1 cellular context compared by ENCODE assay signal in genomic region chr6:43488667-43489276, GRCh38.
TF ChIP-seq lines count a peak whose summit lies in the region.

No MANE protein-coding gene starts in this region.

TF ChIP-seq in HepG2, 621 proteins besides CTCF, POLR2A, EP300 and RAD21 (continued from another document and continues in another):
- TF ChIP-seq, protein P1, sequence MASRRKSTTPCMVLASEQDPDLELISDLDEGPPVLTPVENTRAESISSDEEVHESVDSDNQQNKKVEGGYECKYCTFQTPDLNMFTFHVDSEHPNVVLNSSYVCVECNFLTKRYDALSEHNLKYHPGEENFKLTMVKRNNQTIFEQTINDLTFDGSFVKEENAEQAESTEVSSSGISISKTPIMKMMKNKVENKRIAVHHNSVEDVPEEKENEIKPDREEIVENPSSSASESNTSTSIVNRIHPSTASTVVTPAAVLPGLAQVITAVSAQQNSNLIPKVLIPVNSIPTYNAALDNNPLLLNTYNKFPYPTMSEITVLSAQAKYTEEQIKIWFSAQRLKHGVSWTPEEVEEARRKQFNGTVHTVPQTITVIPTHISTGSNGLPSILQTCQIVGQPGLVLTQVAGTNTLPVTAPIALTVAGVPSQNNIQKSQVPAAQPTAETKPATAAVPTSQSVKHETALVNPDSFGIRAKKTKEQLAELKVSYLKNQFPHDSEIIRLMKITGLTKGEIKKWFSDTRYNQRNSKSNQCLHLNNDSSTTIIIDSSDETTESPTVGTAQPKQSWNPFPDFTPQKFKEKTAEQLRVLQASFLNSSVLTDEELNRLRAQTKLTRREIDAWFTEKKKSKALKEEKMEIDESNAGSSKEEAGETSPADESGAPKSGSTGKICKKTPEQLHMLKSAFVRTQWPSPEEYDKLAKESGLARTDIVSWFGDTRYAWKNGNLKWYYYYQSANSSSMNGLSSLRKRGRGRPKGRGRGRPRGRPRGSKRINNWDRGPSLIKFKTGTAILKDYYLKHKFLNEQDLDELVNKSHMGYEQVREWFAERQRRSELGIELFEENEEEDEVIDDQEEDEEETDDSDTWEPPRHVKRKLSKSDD (CRISPR knock-in tag; IDR thresholded peaks at IDR 0.05; ENCODE audit: low read depth) = no peak
- TF ChIP-seq NONO (IDR thresholded peaks at IDR 0.05) (no peak), NONO (CRISPR knock-in tag; conservative IDR thresholded peaks at IDR 0.05) (no peak), SNAI1 (CRISPR knock-in tag; IDR thresholded peaks at IDR 0.05; ENCODE audit: borderline replicate concordance) (no peak), NR3C1 (CRISPR knock-in tag; IDR thresholded peaks at IDR 0.05) (no peak), POGK (CRISPR knock-in tag; conservative IDR thresholded peaks at IDR 0.05) (no peak), FOXM1 (CRISPR knock-in tag; IDR thresholded peaks at IDR 0.05) (no peak), ATM (IDR thresholded peaks at IDR 0.05; ENCODE audit: borderline replicate concordance) (no peak), ZNF367 (CRISPR knock-in tag; IDR thresholded peaks at IDR 0.05; ENCODE audit: borderline replicate concordance) (no peak), ZNF780A (CRISPR knock-in tag; IDR thresholded peaks at IDR 0.05) (no peak), KLF13 (CRISPR knock-in tag; IDR thresholded peaks at IDR 0.05) (no peak), ATRX (CRISPR knock-in tag; IDR thresholded peaks at IDR 0.05; ENCODE audit: borderline replicate concordance) (no peak), ETV6 (CRISPR knock-in tag; conservative IDR thresholded peaks at IDR 0.05) (no peak), ZNF33B (CRISPR knock-in tag; IDR thresholded peaks at IDR 0.05) (no peak), RCOR2 (CRISPR knock-in tag; IDR thresholded peaks at IDR 0.05) (peak; percentile 54; the same call in 1 of the 2 replicates), ZNF510 (CRISPR knock-in tag; IDR thresholded peaks at IDR 0.05; ENCODE audit: low read depth) (no peak), ZBTB3 (CRISPR knock-in tag; IDR thresholded peaks at IDR 0.05; ENCODE audit: borderline replicate concordance, low read depth) (no peak), ZSCAN22 (CRISPR knock-in tag; IDR thresholded peaks at IDR 0.05) (no peak), MLXIP (CRISPR knock-in tag; IDR thresholded peaks at IDR 0.05; ENCODE audit: borderline replicate concordance) (no peak), TGIF2 (CRISPR knock-in tag; IDR thresholded peaks at IDR 0.05) (peak; percentile 61; the same call in 1 of the 2 replicates), DPF2 (CRISPR knock-in tag; IDR thresholded peaks at IDR 0.05; ENCODE audit: borderline replicate concordance, low read depth) (no peak; the same call in 1 of the 2 replicates), ZNF781 (CRISPR knock-in tag; IDR thresholded peaks at IDR 0.05; ENCODE audit: borderline replicate concordance, not compliant biosample characterization) (no peak), SNRNP70 (IDR thresholded peaks at IDR 0.05; ENCODE audit: low read depth, low read length) (no peak), THAP11 (CRISPR knock-in tag; IDR thresholded peaks at IDR 0.05) (no peak), PTBP1 (IDR thresholded peaks at IDR 0.05; ENCODE audit: low read depth, low read length, poor library complexity, severe bottlenecking) (no peak), CREBL2 (CRISPR knock-in tag; IDR thresholded peaks at IDR 0.05; ENCODE audit: borderline replicate concordance) (no peak), HDAC2 (CRISPR knock-in tag; IDR thresholded peaks at IDR 0.05) (peak; percentile 86), ZNF501 (CRISPR knock-in tag; IDR thresholded peaks at IDR 0.05) (peak; percentile 50), ZNF782 (CRISPR knock-in tag; IDR thresholded peaks at IDR 0.05; ENCODE audit: borderline replicate concordance) (no peak), KLF15 (CRISPR knock-in tag; IDR thresholded peaks at IDR 0.05; ENCODE audit: borderline replicate concordance) (no peak), IRX3 (CRISPR knock-in tag; IDR thresholded peaks at IDR 0.05; ENCODE audit: borderline replicate concordance, low read depth) (no peak), ZNF704 (CRISPR knock-in tag; IDR thresholded peaks at IDR 0.05; ENCODE audit: borderline replicate concordance) (no peak), NFIB (CRISPR knock-in tag; IDR thresholded peaks at IDR 0.05; ENCODE audit: borderline replicate concordance) (no peak), KAT2B (IDR thresholded peaks at IDR 0.05; ENCODE audit: borderline replicate concordance, low read depth, low read length) (no peak), ZFP36L1 (CRISPR knock-in tag; IDR thresholded peaks at IDR 0.05) (peak; percentile 81), POGZ (CRISPR knock-in tag; IDR thresholded peaks at IDR 0.05) (no peak), PAF1 (CRISPR knock-in tag; IDR thresholded peaks at IDR 0.05) (no peak), ZNF597 (CRISPR knock-in tag; IDR thresholded peaks at IDR 0.05) (no peak), CENPBD1 (CRISPR knock-in tag; IDR thresholded peaks at IDR 0.05; ENCODE audit: borderline replicate concordance, low read depth) (no peak), ZNF331 (CRISPR knock-in tag; IDR thresholded peaks at IDR 0.05) (peak; percentile 49; the same call in 1 of the 2 replicates), ZNF678 (CRISPR knock-in tag; IDR thresholded peaks at IDR 0.05) (no peak)
- TF ChIP-seq, protein P2, sequence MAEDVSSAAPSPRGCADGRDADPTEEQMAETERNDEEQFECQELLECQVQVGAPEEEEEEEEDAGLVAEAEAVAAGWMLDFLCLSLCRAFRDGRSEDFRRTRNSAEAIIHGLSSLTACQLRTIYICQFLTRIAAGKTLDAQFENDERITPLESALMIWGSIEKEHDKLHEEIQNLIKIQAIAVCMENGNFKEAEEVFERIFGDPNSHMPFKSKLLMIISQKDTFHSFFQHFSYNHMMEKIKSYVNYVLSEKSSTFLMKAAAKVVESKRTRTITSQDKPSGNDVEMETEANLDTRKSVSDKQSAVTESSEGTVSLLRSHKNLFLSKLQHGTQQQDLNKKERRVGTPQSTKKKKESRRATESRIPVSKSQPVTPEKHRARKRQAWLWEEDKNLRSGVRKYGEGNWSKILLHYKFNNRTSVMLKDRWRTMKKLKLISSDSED (CRISPR knock-in tag; IDR thresholded peaks at IDR 0.05) = no peak
- TF ChIP-seq, protein P3, sequence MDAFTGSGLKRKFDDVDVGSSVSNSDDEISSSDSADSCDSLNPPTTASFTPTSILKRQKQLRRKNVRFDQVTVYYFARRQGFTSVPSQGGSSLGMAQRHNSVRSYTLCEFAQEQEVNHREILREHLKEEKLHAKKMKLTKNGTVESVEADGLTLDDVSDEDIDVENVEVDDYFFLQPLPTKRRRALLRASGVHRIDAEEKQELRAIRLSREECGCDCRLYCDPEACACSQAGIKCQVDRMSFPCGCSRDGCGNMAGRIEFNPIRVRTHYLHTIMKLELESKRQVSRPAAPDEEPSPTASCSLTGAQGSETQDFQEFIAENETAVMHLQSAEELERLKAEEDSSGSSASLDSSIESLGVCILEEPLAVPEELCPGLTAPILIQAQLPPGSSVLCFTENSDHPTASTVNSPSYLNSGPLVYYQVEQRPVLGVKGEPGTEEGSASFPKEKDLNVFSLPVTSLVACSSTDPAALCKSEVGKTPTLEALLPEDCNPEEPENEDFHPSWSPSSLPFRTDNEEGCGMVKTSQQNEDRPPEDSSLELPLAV (CRISPR knock-in tag; conservative IDR thresholded peaks at IDR 0.05; ENCODE audit: low read depth) = no peak
- TF ChIP-seq, protein P4, sequence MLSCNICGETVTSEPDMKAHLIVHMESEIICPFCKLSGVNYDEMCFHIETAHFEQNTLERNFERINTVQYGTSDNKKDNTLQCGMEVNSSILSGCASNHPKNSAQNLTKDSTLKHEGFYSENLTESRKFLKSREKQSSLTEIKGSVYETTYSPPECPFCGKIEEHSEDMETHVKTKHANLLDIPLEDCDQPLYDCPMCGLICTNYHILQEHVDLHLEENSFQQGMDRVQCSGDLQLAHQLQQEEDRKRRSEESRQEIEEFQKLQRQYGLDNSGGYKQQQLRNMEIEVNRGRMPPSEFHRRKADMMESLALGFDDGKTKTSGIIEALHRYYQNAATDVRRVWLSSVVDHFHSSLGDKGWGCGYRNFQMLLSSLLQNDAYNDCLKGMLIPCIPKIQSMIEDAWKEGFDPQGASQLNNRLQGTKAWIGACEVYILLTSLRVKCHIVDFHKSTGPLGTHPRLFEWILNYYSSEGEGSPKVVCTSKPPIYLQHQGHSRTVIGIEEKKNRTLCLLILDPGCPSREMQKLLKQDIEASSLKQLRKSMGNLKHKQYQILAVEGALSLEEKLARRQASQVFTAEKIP (CRISPR knock-in tag; IDR thresholded peaks at IDR 0.05; ENCODE audit: borderline replicate concordance) = no peak
- TF ChIP-seq, protein P5, sequence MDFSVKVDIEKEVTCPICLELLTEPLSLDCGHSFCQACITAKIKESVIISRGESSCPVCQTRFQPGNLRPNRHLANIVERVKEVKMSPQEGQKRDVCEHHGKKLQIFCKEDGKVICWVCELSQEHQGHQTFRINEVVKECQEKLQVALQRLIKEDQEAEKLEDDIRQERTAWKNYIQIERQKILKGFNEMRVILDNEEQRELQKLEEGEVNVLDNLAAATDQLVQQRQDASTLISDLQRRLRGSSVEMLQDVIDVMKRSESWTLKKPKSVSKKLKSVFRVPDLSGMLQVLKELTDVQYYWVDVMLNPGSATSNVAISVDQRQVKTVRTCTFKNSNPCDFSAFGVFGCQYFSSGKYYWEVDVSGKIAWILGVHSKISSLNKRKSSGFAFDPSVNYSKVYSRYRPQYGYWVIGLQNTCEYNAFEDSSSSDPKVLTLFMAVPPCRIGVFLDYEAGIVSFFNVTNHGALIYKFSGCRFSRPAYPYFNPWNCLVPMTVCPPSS (IDR thresholded peaks at IDR 0.05) = no peak
- TF ChIP-seq, protein P6, sequence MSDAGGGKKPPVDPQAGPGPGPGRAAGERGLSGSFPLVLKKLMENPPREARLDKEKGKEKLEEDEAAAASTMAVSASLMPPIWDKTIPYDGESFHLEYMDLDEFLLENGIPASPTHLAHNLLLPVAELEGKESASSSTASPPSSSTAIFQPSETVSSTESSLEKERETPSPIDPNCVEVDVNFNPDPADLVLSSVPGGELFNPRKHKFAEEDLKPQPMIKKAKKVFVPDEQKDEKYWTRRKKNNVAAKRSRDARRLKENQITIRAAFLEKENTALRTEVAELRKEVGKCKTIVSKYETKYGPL (CRISPR knock-in tag; IDR thresholded peaks at IDR 0.05) = no peak
